1 cellular context compared by ENCODE assay signal in genomic region chr1:221794079-221794670, GRCh38.
TF ChIP-seq lines count a peak whose summit lies in the region.

No MANE protein-coding gene starts in this region.

TF ChIP-seq in GM23338, 12 proteins besides CTCF, POLR2A, EP300 and RAD21 (continued from another document):
- TF ChIP-seq ZNF462 (CRISPR knock-in tag; IDR thresholded peaks at IDR 0.05): no peak
